ENCODE assay signal across 13 cellular contexts in the genomic region with DNA sequence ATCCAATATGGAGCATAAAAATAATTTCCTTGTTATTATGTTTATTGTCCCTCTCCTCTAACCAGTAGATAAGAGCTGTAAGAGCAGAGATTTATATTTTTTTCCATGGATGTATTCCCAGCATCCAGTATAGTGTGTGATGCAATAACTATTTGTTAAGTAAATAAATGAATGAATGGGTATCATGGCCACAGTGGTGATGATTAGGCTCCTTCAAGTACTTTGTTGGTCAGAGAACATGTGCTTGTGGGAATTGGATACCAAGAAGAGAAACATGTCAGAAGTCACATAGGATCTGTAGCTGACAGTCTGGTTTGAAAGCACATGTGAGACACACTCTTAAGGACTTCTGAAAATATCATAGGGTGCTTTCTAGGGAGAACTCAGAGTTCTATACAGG.
"Had no signal": no experiment of that assay in that cellular context is flagged by ENCODE, and none has a peak within 500 bp of the region (broad histone marks: within the 10 kb centered on the region; RNA-seq: fewer than 3 reads in every experiment).

No MANE protein-coding gene starts in this region.

- H3K27me3 ChIP-seq: dorsolateral prefrontal cortex, esophagus muscularis mucosa had no signal

- H3K4me1 ChIP-seq: esophagus muscularis mucosa had no signal

- ATAC-seq: activated CD4-positive, CD25-positive, alpha-beta regulatory T cell treated with anti-CD3 and anti-CD28 coated beads, Interleukin-2, amount 50 U/mL, for 24 hours; left lobe of liver; natural killer cell; stimulated activated naive CD8-positive, alpha-beta T cell treated with anti-CD3 and anti-CD28 coated beads, Interleukin-15, Interleukin-2, amounts not matched to agents 100 U/mL and 50 U/mL, for 24 hours had no signal

- DNase-seq: activated effector memory CD4-positive, alpha-beta T cell treated with Interleukin-2 at 50 U/mL for 16 hours; activated T-cell treated with anti-CD3 and anti-CD28 coated beads, Interleukin-2, amount 50 U/mL, for 24 hours; dorsolateral prefrontal cortex; foreskin fibroblast; mammary epithelial cell; natural killer cell; nucleus accumbens; stimulated activated CD4-positive, alpha-beta T cell treated with anti-CD3 and anti-CD28 coated beads, Interleukin-4, amount 100 ng/mL, for 1 hour; stimulated activated CD8-positive, alpha-beta memory T cell treated with anti-CD3 and anti-CD28 coated beads, Interleukin-4, amount 100 ng/mL, for 48 hours; stimulated activated naive CD8-positive, alpha-beta T cell treated with anti-CD3 and anti-CD28 coated beads, Interleukin-15, Interleukin-2, amounts not matched to agents 100 U/mL and 50 U/mL, for 24 hours had no signal

- H3K27ac ChIP-seq: dorsolateral prefrontal cortex, esophagus muscularis mucosa had no signal

- H3K36me3 ChIP-seq: esophagus muscularis mucosa had no signal

- H3K9me3 ChIP-seq: esophagus muscularis mucosa had no signal

- H3K4me3 ChIP-seq: dorsolateral prefrontal cortex, esophagus muscularis mucosa had no signal
